ENCODE assay signal across 5 cellular contexts in the genomic region with DNA sequence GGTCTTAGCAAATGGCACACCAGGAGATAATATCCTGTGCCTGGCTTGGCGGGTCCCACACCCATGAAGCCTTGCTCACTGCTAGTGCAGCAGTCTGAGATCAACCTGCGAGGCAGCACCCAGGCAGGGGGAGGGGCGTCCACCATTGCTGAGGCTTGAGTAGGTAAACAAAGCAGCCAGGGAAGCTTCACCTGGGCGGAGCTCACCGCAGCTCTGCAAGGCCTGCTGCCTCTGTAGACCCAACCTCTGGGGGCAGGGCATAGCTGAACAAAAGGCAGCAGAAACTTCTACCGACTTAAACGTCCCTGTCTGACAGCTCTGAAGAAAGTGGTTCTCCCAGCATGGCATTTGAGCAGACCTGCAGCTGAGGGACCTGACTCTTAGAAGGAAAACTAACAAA. TPM values are rescaled to one million over a fixed set of nuclear protein-coding genes. Genes with fewer than 3 reads are reported as not detected.
"Had no signal": no experiment of that assay in that cellular context is flagged by ENCODE, and none has a peak within 500 bp of the region (broad histone marks: within the 10 kb centered on the region; RNA-seq: fewer than 3 reads in every experiment).

No MANE protein-coding gene starts in this region.

RNA-seq across cellular contexts. Expression of gene PRR15, which starts 35.1 kb away (rescaled TPM):
- total RNA-seq: left ventricle myocardium inferior; lung microvascular endothelial cell; naive thymus-derived CD8-positive, alpha-beta T cell; neural crest cell; sciatic nerve had no signal
- polyA plus RNA-seq: naive thymus-derived CD8-positive, alpha-beta T cell had no signal
